Comparison of ENCODE assay signal across 21 cellular contexts in genomic region chr1:11684070-11684469, GRCh38. TPM values are rescaled to one million over a fixed set of nuclear protein-coding genes. Genes with fewer than 3 reads are reported as not detected.
DNase-seq lines count a peak whose midpoint lies in the region; ATAC-seq, FAIRE-seq and TF ChIP-seq lines count a peak whose summit lies in the region.
"Had no signal": no experiment of that assay in that cellular context is flagged by ENCODE, and none has a peak within 500 bp of the region (broad histone marks: within the 10 kb centered on the region; RNA-seq: fewer than 3 reads in every experiment).

No MANE protein-coding gene starts in this region.

- H4K8ac ChIP-seq in IMR-90 (ENCODE audit: low read depth in 2 of 2, low read length in 2 of 2) (no peak overlapping the region), mesendoderm (ENCODE audit: low read depth, low read length) (no peak overlapping the region)

- H3K79me2 ChIP-seq in DOHH2 (ENCODE audit: control insufficient read depth, low read length) (peaks cover 7% of the 10 kb centered on the region), mesendoderm (ENCODE audit: control insufficient read depth, insufficient read depth, low read length) (peaks cover 20% of the 10 kb centered on the region)

- no TSS peak for BruUV-seq in IMR-90 (replicated peaks; lab: Mats Ljungman, UMichigan)

- CTCF ChIA-PET in IMR-90 (lab: Yijun Ruan, JAX) = no interaction called here

- H3K18ac ChIP-seq in IMR-90 (ENCODE audit: low read depth, low read length) = no peak overlapping the region
- no peak overlapping the region for H3K18ac ChIP-seq in mesendoderm (ENCODE audit: low read length)

- H2AK5ac ChIP-seq in IMR-90 (ENCODE audit: low read depth, low read length) (no peak overlapping the region), mesendoderm (ENCODE audit: low read length) (no peak overlapping the region)

- H3K9me3 ChIP-seq in DOHH2 (ENCODE audit: control insufficient read depth, insufficient read depth, low read length) (no peaks in the 10 kb centered on the region), IMR-90 (ENCODE audit: control insufficient read depth, insufficient read depth, low read length) (no peaks in the 10 kb centered on the region), SK-N-MC (ENCODE audit: low read depth, low read length) (no peaks in the 10 kb centered on the region)

- H4K5ac ChIP-seq in IMR-90 (ENCODE audit: low read depth, low read length) (no peak overlapping the region), mesendoderm (ENCODE audit: low read length) (peak overlapping the region; percentile 13)

- H3K23ac ChIP-seq in IMR-90 (ENCODE audit: low read depth, low read length) (no peak overlapping the region), mesendoderm (ENCODE audit: low read length) (no peak overlapping the region)

- H2AFZ ChIP-seq in IMR-90 (replicated peaks; ENCODE audit: low read length, poor library complexity) = no peak overlapping the region

- in situ Hi-C loops in IMR-90 (cut with MboI; ENCODE audit: low sequenced_read_pairs) = no loop called here

- no peak overlapping the region for H3K14ac ChIP-seq in IMR-90 (replicated peaks; ENCODE audit: low read depth, low read length)

- H3K4me2 ChIP-seq in DOHH2 (ENCODE audit: low read length) = peak overlapping the region; percentile 43
- no peak overlapping the region for H3K4me2 ChIP-seq in IMR-90 (ENCODE audit: low read depth, low read length)
- no peak overlapping the region for H3K4me2 ChIP-seq in mesendoderm (ENCODE audit: low read length)

- TF ChIP-seq RAD21 in IMR-90 (IDR thresholded peaks at IDR 0.05; ENCODE audit: low read length) = no peak

- H2AK9ac ChIP-seq in IMR-90 (replicated peaks; ENCODE audit: low read depth, low read length, poor library complexity) = peak overlapping the region; percentile 37

- H2BK20ac ChIP-seq in IMR-90 (ENCODE audit: low read depth, low read length) = no peak overlapping the region

- H2BK15ac ChIP-seq in IMR-90 (ENCODE audit: low read depth, low read length) = no peak overlapping the region
- H2BK15ac ChIP-seq in mesendoderm (replicated peaks; ENCODE audit: low read depth) = no peak overlapping the region

- no CpG with 5 or more reads among the region's 7 CpGs for WGBS in IMR-90 (ENCODE audit: extremely low coverage in 2 of 2, insufficient read length in 1 of 2), 2 experiments
- no CpG with 5 or more reads among the region's 7 CpGs for WGBS in mesendoderm (ENCODE audit: extremely low coverage, insufficient coverage, low lambda C conversion rate)
- 56 to 62% methylated on average over 7 of the region's 7 CpGs for WGBS in lower leg skin, 2 donors

- H3K4me1 ChIP-seq in DOHH2 (ENCODE audit: control insufficient read depth, low read length) = peaks cover 35% of the 10 kb centered on the region
- H3K4me1 ChIP-seq in IMR-90 (ENCODE audit: control insufficient read depth, insufficient read depth, low read length) = peaks cover 3% of the 10 kb centered on the region
- H3K4me1 ChIP-seq in mesendoderm (ENCODE audit: control insufficient read depth, low read depth, low read length) = peaks cover 9% of the 10 kb centered on the region

- peaks cover 5% of the 10 kb centered on the region for H3F3A ChIP-seq in DOHH2 (ENCODE audit: control insufficient read depth, insufficient read depth)

- POLR2A ChIA-PET in IMR-90 (lab: Charles Lee; ENCODE audit: unreplicated experiment) = interaction anchor here (0.6 kb wide), 1 partner anchor 513 kb away, joined by 11 read pairs; no protein-coding TSS in a partner anchor

- H3K56ac ChIP-seq in IMR-90 (ENCODE audit: extremely low read depth, insufficient read depth, low read length) = no peak overlapping the region
- H3K56ac ChIP-seq in mesendoderm (ENCODE audit: low read length) = no peak overlapping the region

- no peaks in the 10 kb centered on the region for H3K9me2 ChIP-seq in DOHH2 (replicated peaks; ENCODE audit: control insufficient read depth, low read length)

- no peak for ATAC-seq in IMR-90 (ENCODE audit: low read depth)

- H2BK5ac ChIP-seq in IMR-90 (ENCODE audit: low read depth, low read length, poor library complexity, severe bottlenecking) (no peak overlapping the region), mesendoderm (ENCODE audit: low read length) (no peak overlapping the region)

- H4K91ac ChIP-seq in IMR-90 (ENCODE audit: insufficient read depth, low read depth, low read length) = no peak overlapping the region

- peaks cover 3 to 17% of the 10 kb centered on the region in 2 experiments; a peak in 3 of 4 replicates for H3K79me1 ChIP-seq in IMR-90 (ENCODE audit: low read depth in 1 of 2, low read length in 2 of 2)
- H3K79me1 ChIP-seq in mesendoderm (ENCODE audit: low read length) = peaks cover 1% of the 10 kb centered on the region

- DNase-seq in IMR-90 (no peak), SK-N-MC (ENCODE audit: low read depth, low spot score) (peak; percentile 40), mesendoderm (no peak), NCI-H774 (lab: John Stamatoyannopoulos, UW) (no peak), lower leg skin (ENCODE audit: low spot score in 2 of 2) (no peak), D721Med (ENCODE audit: insufficient read length, low spot score) (no peak)
- DNase-seq: ACHN; AML-193; CD4-positive, alpha-beta T cell; GF-D8; GOT3; HFFc6; MV-4-11; NCI-H1417; NCI-H187 treated with DMSO at 0.1 percent for 48 hours; NCI-H510A; NK-92 treated with Interleukin-12 subunit alpha and Interleukin-12 subunit beta, amount 100 ng/mL, for 24 hours; OCI-M1 had no signal

- H3K4ac ChIP-seq in IMR-90 (ENCODE audit: low read depth, low read length) (no peak overlapping the region), mesendoderm (ENCODE audit: low read depth, low read length) (no peak overlapping the region)

- TF ChIP-seq CTCF in DOHH2 (IDR thresholded peaks at IDR 0.05; ENCODE audit: low read depth, low read length, poor library complexity, severe bottlenecking) = no peak
- TF ChIP-seq CTCF in IMR-90 (conservative IDR thresholded peaks at IDR 0.05; ENCODE audit: low read depth, low read length) = no peak
- no peak for TF ChIP-seq CTCF in lower leg skin (IDR thresholded peaks at IDR 0.05)
- TF ChIP-seq CTCF in D721Med (IDR thresholded peaks at IDR 0.05; ENCODE audit: insufficient read depth, missing control alignments) = no peak

- H3K36me3 ChIP-seq in DOHH2 (ENCODE audit: control insufficient read depth, low read length) = no peaks in the 10 kb centered on the region
- H3K36me3 ChIP-seq in IMR-90 (ENCODE audit: control insufficient read depth, insufficient read depth, low read length) = no peaks in the 10 kb centered on the region; the same call in 1 of the 2 replicates
- H3K36me3 ChIP-seq in SK-N-MC (ENCODE audit: insufficient read depth, low read length) = no peaks in the 10 kb centered on the region
- no peaks in the 10 kb centered on the region for H3K36me3 ChIP-seq in mesendoderm (ENCODE audit: control insufficient read depth, insufficient read depth, low read length)

- H2BK120ac ChIP-seq in IMR-90 (ENCODE audit: low read depth, low read length) (no peak overlapping the region), mesendoderm (ENCODE audit: low read depth, low read length) (no peak overlapping the region)

- TF ChIP-seq POLR2A in IMR-90 (IDR thresholded peaks at IDR 0.05; ENCODE audit: low read depth, low read length) (no peak), lower leg skin (IDR thresholded peaks at IDR 0.05) (no peak)

- dilution Hi-C loops in IMR-90 (cut with HindIII; ENCODE audit: low sequenced_read_pairs, unreplicated experiment) = no loop called here

- H3K9ac ChIP-seq in IMR-90 (ENCODE audit: low read depth, low read length) (no peak overlapping the region), SK-N-MC (ENCODE audit: insufficient read length) (no peak overlapping the region), mesendoderm (ENCODE audit: low read length) (no peak overlapping the region)

- peaks cover 5% of the 10 kb centered on the region; the same call in 1 of the 2 replicates for H3K27me3 ChIP-seq in DOHH2 (ENCODE audit: control insufficient read depth, low read length)
- H3K27me3 ChIP-seq in IMR-90 (ENCODE audit: control insufficient read depth, insufficient read depth, low read length) = peaks cover 9% of the 10 kb centered on the region
- H3K27me3 ChIP-seq in mesendoderm (ENCODE audit: insufficient read depth, low read length, poor library complexity) = no peaks in the 10 kb centered on the region

- FAIRE-seq in D721Med (lab: Jason Lieb, UNC) = no peak
- FAIRE-seq: GM12891 had no signal

- H3K4me3 ChIP-seq in DOHH2 (ENCODE audit: low read length) = peak overlapping the region; percentile 13
- H3K4me3 ChIP-seq in IMR-90 (ENCODE audit: insufficient read depth, low read depth, low read length) = no peak overlapping the region
- no peak overlapping the region for H3K4me3 ChIP-seq in SK-N-MC
- no peak overlapping the region for H3K4me3 ChIP-seq in mesendoderm (ENCODE audit: low read length)
- no peak overlapping the region for H3K4me3 ChIP-seq in lower leg skin (ENCODE audit: low read depth, poor library complexity, severe bottlenecking)

- intact Hi-C loops in IMR-90 (cut with micrococcal nuclease) = loop anchor here (5.0 kb wide), 1 partner anchor 118 kb away; no protein-coding TSS in a partner anchor
- intact Hi-C loops in lower leg skin (cut with DNase I; ENCODE audit: low total_unique reads) = no loop called here

- H3K9me1 ChIP-seq in IMR-90 (ENCODE audit: insufficient read depth, low read length) = 0 out of 2 replicates have a peak, but pooled peaks cover 2% of the 10 kb centered on the region

- H4K20me1 ChIP-seq in DOHH2 (ENCODE audit: control insufficient read depth, insufficient read depth, low read depth, low read length) (no peaks in the 10 kb centered on the region), IMR-90 (ENCODE audit: insufficient read depth, low read length) (no peaks in the 10 kb centered on the region)

- H3K27ac ChIP-seq in DOHH2 (ENCODE audit: low read depth, low read length) (no peak overlapping the region), IMR-90 (ENCODE audit: insufficient read depth, low read length) (no peak overlapping the region), SK-N-MC (no peak overlapping the region), mesendoderm (ENCODE audit: low read depth, low read length) (no peak overlapping the region)
- H3K27ac ChIP-seq: RWPE1 had no signal

RNA-seq across cellular contexts. Expression of gene MAD2L2, which starts 3.1 kb away (rescaled TPM):
- total RNA-seq in IMR-90 (2012; rRNA removed) (44.6 and 47.5 TPM in 2 replicates), lower leg skin (10 to 100 TPM; 22.7 to 40.0 (median 32.5) TPM)
- polyA plus RNA-seq in IMR-90 (2012; rRNA removed) = 70.9 and 80.4 TPM in 2 replicates
- polyA plus RNA-seq in IMR-90 (2012; cell fraction: cytosol; rRNA removed) = 71.3 and 77.4 TPM in 2 replicates
- 53.4 and 70.4 TPM in 2 replicates for polyA plus RNA-seq in IMR-90 (2012; cell fraction: nucleus; rRNA removed; ENCODE audit: low replicate concordance)
- 128 TPM for polyA plus RNA-seq in mesendoderm (2013, experiment 1 of 2)
- 136 TPM for polyA plus RNA-seq in mesendoderm (2013, experiment 2 of 2)

RNA-seq across cellular contexts. Expression of gene DRAXIN, which starts 7.4 kb away (rescaled TPM):
- total RNA-seq in IMR-90 (2012; rRNA removed) (under 0.01 TPM in 2 replicates), lower leg skin (under 1 TPM in 3 of 4 donors, not detected in 1; 0.15 to 0.52 (median 0.36) TPM)
- 0.01 and 0.02 TPM in 2 replicates for polyA plus RNA-seq in IMR-90 (2012; rRNA removed)
- polyA plus RNA-seq in IMR-90 (2012; cell fraction: cytosol; rRNA removed) = 0.02 TPM in 1 of 2 replicates, not detected in the other
- 0.01 TPM in 1 of 2 replicates, not detected in the other for polyA plus RNA-seq in IMR-90 (2012; cell fraction: nucleus; rRNA removed; ENCODE audit: low replicate concordance)
- polyA plus RNA-seq in mesendoderm (2013, experiment 1 of 2) = 5.6 TPM
- polyA plus RNA-seq in mesendoderm (2013, experiment 2 of 2) = 5.8 TPM
- total RNA-seq: HFFc6 had no signal

RNA-seq across cellular contexts. Expression of gene FBXO6, which starts 20.1 kb away (rescaled TPM):
- total RNA-seq in IMR-90 (2012; rRNA removed) (6.4 and 6.8 TPM in 2 replicates), lower leg skin (10 to 100 TPM; 14.1 to 18.8 (median 16.7) TPM)
- polyA plus RNA-seq in IMR-90 (2012; rRNA removed) = 7.5 and 9.9 TPM in 2 replicates
- polyA plus RNA-seq in IMR-90 (2012; cell fraction: cytosol; rRNA removed) = 7.1 and 11.6 TPM in 2 replicates
- 2.6 and 3.8 TPM in 2 replicates for polyA plus RNA-seq in IMR-90 (2012; cell fraction: nucleus; rRNA removed; ENCODE audit: low replicate concordance)
- polyA plus RNA-seq in mesendoderm (2013, experiment 1 of 2) = 0.55 TPM
- polyA plus RNA-seq in mesendoderm (2013, experiment 2 of 2) = 0.50 TPM

RNA-seq across cellular contexts. Expression of gene FBXO44, which starts 29.4 kb away (rescaled TPM):
- total RNA-seq in IMR-90 (2012; rRNA removed) = 7.8 and 9.3 TPM in 2 replicates
- polyA plus RNA-seq in IMR-90 (2012; rRNA removed) = 25.5 and 30.5 TPM in 2 replicates
- 23.4 and 34.2 TPM in 2 replicates for polyA plus RNA-seq in IMR-90 (2012; cell fraction: cytosol; rRNA removed)
- polyA plus RNA-seq in IMR-90 (2012; cell fraction: nucleus; rRNA removed; ENCODE audit: low replicate concordance) = 165 and 273 TPM in 2 replicates
- polyA plus RNA-seq in mesendoderm (2013, experiment 1 of 2) = 8.0 TPM
- 8.6 TPM for polyA plus RNA-seq in mesendoderm (2013, experiment 2 of 2)
- 10 to 100 TPM; 25.0 to 32.3 (median 27.0) TPM for total RNA-seq in lower leg skin

RNA-seq across cellular contexts. Expression of gene FBXO2, which starts 29.8 kb away (rescaled TPM):
- total RNA-seq in IMR-90 (2012; rRNA removed) (0.36 and 0.56 TPM in 2 replicates), lower leg skin (10 to 100 TPM in 3 of 4 donors, 1 to 10 TPM in 1; 9.1 to 19.5 (median 14.9) TPM)
- 1.7 and 2.1 TPM in 2 replicates for polyA plus RNA-seq in IMR-90 (2012; rRNA removed)
- polyA plus RNA-seq in IMR-90 (2012; cell fraction: cytosol; rRNA removed) = 4.2 and 9.1 TPM in 2 replicates
- 6.0 and 6.5 TPM in 2 replicates for polyA plus RNA-seq in IMR-90 (2012; cell fraction: nucleus; rRNA removed; ENCODE audit: low replicate concordance)
- 9.6 TPM for polyA plus RNA-seq in mesendoderm (2013, experiment 1 of 2)
- 10.5 TPM for polyA plus RNA-seq in mesendoderm (2013, experiment 2 of 2)
